ENCODE assay signal across 8 cellular contexts in the genomic region with DNA sequence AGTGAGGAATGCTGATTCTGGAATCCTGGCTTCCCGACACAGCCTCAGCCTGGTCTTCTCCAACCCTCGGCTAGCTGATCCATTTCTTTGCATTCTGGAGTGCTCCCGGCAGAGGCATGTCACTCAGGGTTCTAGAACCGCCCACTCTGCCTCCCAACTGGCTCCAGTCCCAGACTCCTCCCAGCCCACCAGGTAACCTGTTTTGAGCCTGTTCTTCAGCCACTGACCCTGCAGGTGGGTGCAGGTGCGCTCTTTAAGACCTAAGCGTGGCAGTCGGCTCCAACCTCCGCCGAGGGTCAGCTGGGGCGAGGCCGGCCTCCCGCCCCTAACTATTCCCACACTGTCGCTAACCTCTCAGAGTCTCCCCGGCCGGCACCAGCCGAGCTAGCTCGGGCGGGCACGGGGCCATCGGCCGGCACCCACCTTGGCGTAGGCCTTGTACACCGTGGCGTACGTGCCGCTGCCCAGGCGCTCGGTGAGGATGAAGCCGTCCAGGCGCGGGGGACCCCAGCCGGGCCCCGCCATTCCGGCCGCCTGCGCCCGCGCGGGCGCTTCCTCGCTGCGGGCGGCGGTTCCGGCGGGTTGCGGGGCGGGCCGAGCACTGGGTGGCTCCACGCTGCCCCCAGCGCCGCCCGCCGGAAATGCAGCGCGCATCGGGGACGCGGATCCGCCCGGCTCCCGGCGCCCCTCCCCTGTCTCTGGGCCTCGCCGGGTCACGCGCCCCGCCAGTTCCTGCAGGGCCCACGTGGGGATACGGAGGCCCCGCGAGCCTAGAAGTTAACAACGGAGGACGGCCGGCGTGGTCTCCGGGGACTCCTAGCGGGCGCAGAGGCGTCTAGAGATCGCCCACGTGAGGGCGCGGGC. TPM values are rescaled to one million over a fixed set of nuclear protein-coding genes. Genes with fewer than 3 reads are reported as not detected.
DNase-seq lines count a peak whose midpoint lies in the region; ATAC-seq and TF ChIP-seq lines count a peak whose summit lies in the region.

A gene with protein sequence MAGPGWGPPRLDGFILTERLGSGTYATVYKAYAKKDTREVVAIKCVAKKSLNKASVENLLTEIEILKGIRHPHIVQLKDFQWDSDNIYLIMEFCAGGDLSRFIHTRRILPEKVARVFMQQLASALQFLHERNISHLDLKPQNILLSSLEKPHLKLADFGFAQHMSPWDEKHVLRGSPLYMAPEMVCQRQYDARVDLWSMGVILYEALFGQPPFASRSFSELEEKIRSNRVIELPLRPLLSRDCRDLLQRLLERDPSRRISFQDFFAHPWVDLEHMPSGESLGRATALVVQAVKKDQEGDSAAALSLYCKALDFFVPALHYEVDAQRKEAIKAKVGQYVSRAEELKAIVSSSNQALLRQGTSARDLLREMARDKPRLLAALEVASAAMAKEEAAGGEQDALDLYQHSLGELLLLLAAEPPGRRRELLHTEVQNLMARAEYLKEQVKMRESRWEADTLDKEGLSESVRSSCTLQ (minus strand): TSS at position 576 of the 864 bp plus-strand sequence. CDS start 51 bp downstream, at position 525.

- peak; percentile 82 for ATAC-seq in GM19328 (IDR thresholded peaks at IDR 0.05; ENCODE audit: unreplicated experiment)
- ATAC-seq in HG03469 (IDR thresholded peaks at IDR 0.05; ENCODE audit: unreplicated experiment), result peak; percentile 66

- peak; percentile 50 for TF ChIP-seq CTCF in colonic mucosa (IDR thresholded peaks at IDR 0.05)

- no peaks in the 10 kb centered on the region for H3K9me3 Mint-ChIP-seq in activated CD4-positive, alpha-beta T cell treated with anti-CD3 and anti-CD28 coated beads, Interleukin-2, amount 10 ng/mL, durations not matched to agents 24 days and 14 days

- peak; percentile 87 to 96 for DNase-seq in NCI-H526 (lab: John Stamatoyannopoulos, UW)
- peak; percentile 99 for DNase-seq in activated CD4-positive, alpha-beta T cell treated with anti-CD3 and anti-CD28 coated beads, Interleukin-2, amount 10 ng/mL, durations not matched to agents 24 days and 14 days
- DNase-seq in colonic mucosa, result peak; percentile 92
- DNase-seq in stimulated activated CD4-positive, alpha-beta T cell treated with anti-CD3 and anti-CD28 coated beads, Interleukin-1b, Interleukin-23, amount 100 ng/mL, for 4 hours (ENCODE audit: low read depth in 2 of 2), result peak; percentile 85 to 93

- peaks cover 48% of the 10 kb centered on the region for H3K4me1 Mint-ChIP-seq in activated CD4-positive, alpha-beta T cell treated with anti-CD3 and anti-CD28 coated beads, Interleukin-2, amount 10 ng/mL, durations not matched to agents 24 days and 14 days

- H3K9me3 ChIP-seq in BLaER1 (no peaks in the 10 kb centered on the region), colonic mucosa (no peaks in the 10 kb centered on the region)

- H3K9ac ChIP-seq in BLaER1 (peak within 1 kb of the TSS; percentile 91), colonic mucosa (ENCODE audit: low read depth in 2 of 2, low read length in 2 of 2) (peak within 1 kb of the TSS; percentile 93 to 95)

- H3K36me3 Mint-ChIP-seq in activated CD4-positive, alpha-beta T cell treated with anti-CD3 and anti-CD28 coated beads, Interleukin-2, amount 10 ng/mL, durations not matched to agents 24 days and 14 days (ENCODE audit: low read depth), result peaks cover 34% of the 10 kb centered on the region

- peak within 1 kb of the TSS; percentile 95 for H3K4me3 Mint-ChIP-seq in activated CD4-positive, alpha-beta T cell treated with anti-CD3 and anti-CD28 coated beads, Interleukin-2, amount 10 ng/mL, durations not matched to agents 24 days and 14 days

- peak within 1 kb of the TSS; percentile 95 for H3K27ac Mint-ChIP-seq in activated CD4-positive, alpha-beta T cell treated with anti-CD3 and anti-CD28 coated beads, Interleukin-2, amount 10 ng/mL, durations not matched to agents 24 days and 14 days

- H3K27ac ChIP-seq in BLaER1 (peak within 1 kb of the TSS; percentile 93), colonic mucosa (peak within 1 kb of the TSS; percentile 92), layer of hippocampus (ENCODE audit: low read depth, low read length) (peak within 1 kb of the TSS; percentile 88)

- intact Hi-C loops in activated CD4-positive, alpha-beta T cell treated with anti-CD3 and anti-CD28 coated beads, Interleukin-2, amount 10 ng/mL, durations not matched to agents 24 days and 14 days (cut with micrococcal nuclease), result loop anchor here (1.0 to 10.0 kb wide), 4 partner anchors 30 to 298 kb away; a partner anchor contains a TSS
- intact Hi-C loops in colonic mucosa (cut with DNase I), result loop anchor here (5.0 kb wide), 1 partner anchor 59 kb away; no protein-coding TSS in a partner anchor

- no peaks in the 10 kb centered on the region for H3K27me3 Mint-ChIP-seq in activated CD4-positive, alpha-beta T cell treated with anti-CD3 and anti-CD28 coated beads, Interleukin-2, amount 10 ng/mL, durations not matched to agents 24 days and 14 days

- H3K27me3 ChIP-seq in BLaER1 (no peaks in the 10 kb centered on the region), colonic mucosa (no peaks in the 10 kb centered on the region), layer of hippocampus (ENCODE audit: control insufficient read depth, insufficient read depth, low read length) (no peaks in the 10 kb centered on the region)

- H3K4me3 ChIP-seq in BLaER1 (peak within 1 kb of the TSS; percentile 91), colonic mucosa (peak within 1 kb of the TSS; percentile 90)

- H3K4me2 ChIP-seq in BLaER1, result peak within 1 kb of the TSS; percentile 92

- H3K36me3 ChIP-seq in BLaER1 (peaks cover 60% of the 10 kb centered on the region), colonic mucosa (no peaks in the 10 kb centered on the region)

- H3K4me1 ChIP-seq in BLaER1, result peaks cover 91% of the 10 kb centered on the region
- H3K4me1 ChIP-seq in colonic mucosa, result peaks cover 17% of the 10 kb centered on the region

- H4K20me1 ChIP-seq in BLaER1, result peaks cover 27% of the 10 kb centered on the region; the same call in 1 of the 2 replicates

RNA-seq across cellular contexts. Expression of the gene that starts here (rescaled TPM):
- total RNA-seq in activated CD4-positive, alpha-beta T cell treated with anti-CD3 and anti-CD28 coated beads, Interleukin-2, amount 10 ng/mL, durations not matched to agents 24 days and 14 days, result 52.6 and 57.3 TPM in 2 replicates
- 10 to 100 TPM; 45.6 to 50.7 TPM for total RNA-seq in colonic mucosa

Comparison
In these comparisons a context has a peak if more than half of its experiments do, and no peak if none do; other contexts are left out.
1. Peak in every context shown above with its lines: DNase-seq, ATAC-seq, H3K4me3 ChIP-seq and H3K27ac ChIP-seq.